8 cellular contexts compared by ENCODE assay signal in genomic region chr16:58336332-58337089, GRCh38. TPM values are rescaled to one million over a fixed set of nuclear protein-coding genes. Genes with fewer than 3 reads are reported as not detected.
A peak's percentile ranks its signal among the peaks of the same experiment; 100 is the strongest.
DNase-seq lines count a peak whose midpoint lies in the region; ATAC-seq, FAIRE-seq and TF ChIP-seq lines count a peak whose summit lies in the region.

No MANE protein-coding gene starts in this region.

- no peaks in the 10 kb centered on the region for H3K36me3 ChIP-seq in ACC112 (ENCODE audit: insufficient read depth, low read length)
- no peaks in the 10 kb centered on the region for H3K36me3 ChIP-seq in left lung

- no peaks in the 10 kb centered on the region for H3K79me2 ChIP-seq in ACC112 (ENCODE audit: control insufficient read depth, insufficient read depth, low read length, unreplicated experiment)

- peak; percentile 76 for DNase-seq in GM18507 (ENCODE audit: extremely low spot score, insufficient read length, low read depth)
- DNase-seq in NCI-H524 treated with DMSO at 0.1 percent for 48 hours (lab: John Stamatoyannopoulos, UW) = peak; percentile 57
- DNase-seq in activated CD4-positive, alpha-beta T cell treated with anti-CD3 and anti-CD28 coated beads for 4 hours = peak; percentile 71 to 87
- no peak for DNase-seq in coronary artery (ENCODE audit: low spot score)
- DNase-seq in left lung = peak; percentile 74 to 89
- DNase-seq in stimulated activated CD4-positive, alpha-beta T cell treated with anti-CD3 and anti-CD28 coated beads, Interleukin-4, amount 100 ng/mL, for 4 hours = peak; percentile 69 to 82

- no peaks in the 10 kb centered on the region for H3K9me3 ChIP-seq in left lung

- H3K4me1 ChIP-seq in ACC112 (ENCODE audit: control insufficient read depth, insufficient read depth, low read length, unreplicated experiment) (peaks cover 4% of the 10 kb centered on the region), left lung (peaks cover 0 to 6% of the 10 kb centered on the region in 2 donors)

- H3K27ac ChIP-seq in ACC112 (ENCODE audit: low read depth, low read length) (no peak overlapping the region), coronary artery (no peak overlapping the region), left lung (no peak overlapping the region)

- H3K27me3 ChIP-seq in ACC112 (ENCODE audit: insufficient read depth, low read length) (no peaks in the 10 kb centered on the region), left lung (no peaks in the 10 kb centered on the region)

- H2AFZ ChIP-seq in ACC112 (ENCODE audit: low read length, unreplicated experiment) = peak overlapping the region; percentile 98

- TF ChIP-seq CTCF in coronary artery (IDR thresholded peaks at IDR 0.05) (peak; percentile 80), left lung (IDR thresholded peaks at IDR 0.05) (peak; percentile 90)

- intact Hi-C loops in left lung (cut with DNase I) = loop anchor here in 1 of 2 donors (5.0 kb wide), 1 partner anchor 151 kb away; no protein-coding TSS in a partner anchor

- ATAC-seq in HG03108 (IDR thresholded peaks at IDR 0.05; ENCODE audit: unreplicated experiment) (peak; percentile 79), left lung (peak; percentile 92)

- FAIRE-seq in GM18507 (lab: Jason Lieb, UNC) = peak; percentile 94

- H3K4me3 ChIP-seq in ACC112 (ENCODE audit: low read depth, low read length) = peak overlapping the region; percentile 74
- peak overlapping the region; percentile 46 for H3K4me3 ChIP-seq in coronary artery
- H3K4me3 ChIP-seq in left lung = no peak overlapping the region

RNA-seq across cellular contexts. Expression of gene PRSS54, which starts 41.7 kb away (rescaled TPM):
- not detected for total RNA-seq in left lung

RNA-seq across cellular contexts. Expression of gene GINS3, which starts 55.8 kb away (rescaled TPM):
- 1 to 10 TPM; 4.8 to 5.0 TPM for total RNA-seq in left lung

Comparison
In these comparisons a context has a peak if more than half of its experiments do, and no peak if none do; other contexts are left out.
1. H3K4me3 ChIP-seq: peak in ACC112 (single experiment) and coronary artery (single experiment); none in left lung (0 of 2).